Comparison of ENCODE assay signal across 8 cellular contexts in the genomic region with DNA sequence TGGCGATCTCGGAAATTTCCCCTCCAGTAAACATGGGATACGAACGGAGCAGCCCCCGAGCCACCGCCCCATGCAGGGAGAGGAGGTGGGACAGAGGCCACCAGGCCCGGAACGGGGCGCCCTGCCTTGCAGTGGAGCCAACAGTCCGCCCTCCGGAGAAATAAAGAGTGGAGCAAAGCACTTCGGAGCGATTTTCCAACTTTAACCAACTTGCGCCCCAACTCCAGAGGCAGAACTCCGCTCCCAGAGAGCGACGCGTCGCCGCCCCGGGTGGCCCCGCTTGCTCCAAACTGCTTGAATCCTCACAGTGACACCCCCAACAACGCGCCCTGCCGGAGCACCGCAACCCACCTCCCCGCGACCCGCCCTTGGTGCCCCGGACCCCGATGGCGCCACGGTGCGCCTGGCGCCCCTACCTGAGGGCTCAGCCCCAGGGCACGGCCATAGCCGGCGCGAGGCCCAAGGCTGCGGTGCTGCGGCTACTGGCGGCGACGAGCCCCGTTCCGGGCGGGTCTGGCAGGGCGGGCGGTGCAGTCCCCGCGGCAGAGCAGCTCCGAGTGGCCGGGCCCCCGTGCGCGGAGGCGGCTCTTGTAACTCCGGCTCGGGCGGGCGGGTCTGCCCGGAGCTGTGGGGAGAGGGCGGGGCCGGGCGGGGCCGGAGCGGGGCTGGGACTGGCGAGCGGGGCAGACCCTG. TPM values are rescaled to one million over a fixed set of nuclear protein-coding genes. Genes with fewer than 3 reads are reported as not detected.
A peak's percentile ranks its signal among the peaks of the same experiment; 100 is the strongest.
DNase-seq lines count a peak whose midpoint lies in the region; ATAC-seq and TF ChIP-seq lines count a peak whose summit lies in the region.

Gene AHNAK (minus strand): TSS at position 563 of the 693 bp plus-strand sequence. CDS start 10,708 bp downstream, outside the sequence.

- no peaks in the 10 kb centered on the region for H3K36me3 ChIP-seq in A673 (ENCODE audit: insufficient read depth, low read length, poor library complexity, severe bottlenecking)
- peaks cover 6% of the 10 kb centered on the region; the same call in 1 of the 2 replicates for H3K36me3 ChIP-seq in Panc1 (ENCODE audit: control insufficient read depth, insufficient read depth, low read length)
- H3K36me3 ChIP-seq in neural cell (ENCODE audit: insufficient read depth, low read length): no peaks in the 10 kb centered on the region

- H3K9me2 ChIP-seq in neural cell (ENCODE audit: insufficient read depth, low read length): no peaks in the 10 kb centered on the region

- ATAC-seq in Panc1 (peak; percentile 55), HG02588 (IDR thresholded peaks at IDR 0.05; ENCODE audit: unreplicated experiment) (no peak)

- no peaks in the 10 kb centered on the region for H3K79me2 ChIP-seq in neural cell (replicated peaks; ENCODE audit: insufficient read depth, low read length)

- CTCF ChIA-PET in A673 (lab: Charles Lee) (interaction anchor here (1.5 to 5.0 kb wide), 2 partner anchors 14 to 122 kb away, joined by 10 to 71 read pairs; no protein-coding TSS in a partner anchor), Panc1 (lab: Charles Lee) (no interaction called here)

- TF ChIP-seq CTCF in A673 (conservative IDR thresholded peaks at IDR 0.05; ENCODE audit: low read depth, low read length): no peak
- TF ChIP-seq CTCF in GM20000 (IDR thresholded peaks at IDR 0.05; ENCODE audit: extremely low read depth, missing control alignments): no peak
- TF ChIP-seq CTCF in Panc1 (IDR thresholded peaks at IDR 0.05): no peak
- TF ChIP-seq CTCF in foreskin fibroblast (IDR thresholded peaks at IDR 0.05; ENCODE audit: low read depth, low read length): no peak
- TF ChIP-seq CTCF in neural cell (IDR thresholded peaks at IDR 0.05; ENCODE audit: poor library complexity, severe bottlenecking): no peak

- H2AFZ ChIP-seq in neural cell (ENCODE audit: low read depth, low read length): no peak within 1 kb of the TSS

- BruUV-seq in A673 (replicated peaks; lab: Mats Ljungman, UMichigan) (no TSS peak), Panc1 (replicated peaks; lab: Mats Ljungman, UMichigan) (no TSS peak)

- TF ChIP-seq RAD21 in neural cell (conservative IDR thresholded peaks at IDR 0.05): no peak

- POLR2A ChIA-PET in A673 (lab: Charles Lee; ENCODE audit: low non-redundant PET): interaction anchor here (0.6 to 0.7 kb wide), 2 partner anchors 28 to 122 kb away, joined by 3 to 11 read pairs; no protein-coding TSS in a partner anchor
- POLR2A ChIA-PET in Panc1 (lab: Charles Lee): interaction anchor here (0.6 to 1.2 kb wide), 8 partner anchors 11 to 117 kb away, joined by 3 to 7 read pairs (median 6); partner anchors contain the start of genes EEF1G and TUT1

- H3K4me2 ChIP-seq in neural cell (ENCODE audit: low read length): peak within 1 kb of the TSS; percentile 58

- no peaks in the 10 kb centered on the region for H3K27me3 ChIP-seq in A673 (replicated peaks; ENCODE audit: insufficient read depth, low read depth, low read length, poor library complexity)
- H3K27me3 ChIP-seq in Panc1 (ENCODE audit: control insufficient read depth, insufficient read depth, low read length): no peaks in the 10 kb centered on the region
- peaks cover 60% of the 10 kb centered on the region for H3K27me3 ChIP-seq in neural cell (ENCODE audit: insufficient read depth, low read depth, low read length)

- no peaks in the 10 kb centered on the region for H3F3A ChIP-seq in neural cell (ENCODE audit: insufficient read depth, low read length, poor library complexity, severe bottlenecking)

- DNase-seq in A673 (ENCODE audit: low spot score) (peak; percentile 83), GM20000 (ENCODE audit: low spot score) (peak; percentile 85), Panc1 (ENCODE audit: low read depth, low spot score) (no peak), activated gamma-delta T cell treated with Interleukin-2 at 50 U/mL for 16 hours (peak; percentile 64), foreskin fibroblast (peak; percentile 79 to 93), inferior parietal cortex (ENCODE audit: extremely low spot score) (no peak)

- peak within 1 kb of the TSS; percentile 5 for H3K9ac ChIP-seq in neural cell (ENCODE audit: low read length)

- H3K4me1 ChIP-seq in A673 (ENCODE audit: insufficient read depth, low read length, poor library complexity, severe bottlenecking): peaks cover 41% of the 10 kb centered on the region
- H3K4me1 ChIP-seq in Panc1 (ENCODE audit: control insufficient read depth, insufficient read depth, low read length): peaks cover 38% of the 10 kb centered on the region

- intact Hi-C loops in A673 (cut with micrococcal nuclease; ENCODE audit: unreplicated experiment) (loop anchor here (5.0 to 10.0 kb wide), 2 partner anchors 49 to 152 kb away; no protein-coding TSS in a partner anchor), Panc1 (cut with micrococcal nuclease; ENCODE audit: unreplicated experiment) (loop anchor here (10.0 kb wide), 1 partner anchor 152 kb away; no protein-coding TSS in a partner anchor)

- peak within 1 kb of the TSS; percentile 66 for H3K4me3 ChIP-seq in A673 (ENCODE audit: low read depth, low read length, poor library complexity, severe bottlenecking)
- H3K4me3 ChIP-seq in Panc1 (ENCODE audit: low read depth in 2 of 2, low read length in 2 of 2): peak within 1 kb of the TSS; percentile 80 to 98
- H3K4me3 ChIP-seq in foreskin fibroblast (ENCODE audit: low read depth in 1 of 2, low read length in 2 of 2): peak within 1 kb of the TSS; percentile 88 to 90
- peak within 1 kb of the TSS; percentile 59 for H3K4me3 ChIP-seq in neural cell (ENCODE audit: low read length)

- peak within 1 kb of the TSS; percentile 81 for H3K27ac ChIP-seq in A673 (ENCODE audit: low read depth, low read length, poor library complexity, severe bottlenecking)
- H3K27ac ChIP-seq in Panc1 (ENCODE audit: low read length): peak within 1 kb of the TSS; percentile 96
- H3K27ac ChIP-seq in neural cell (ENCODE audit: low read length): no peak within 1 kb of the TSS

- in situ Hi-C loops in Panc1 (cut with HindIII; ENCODE audit: low pct_unique_long_range_greater_than_20kb, low sequenced_read_pairs): no loop called here

- H3K9me3 ChIP-seq in A673 (ENCODE audit: low read depth, low read length, poor library complexity, severe bottlenecking) (no peaks in the 10 kb centered on the region), Panc1 (ENCODE audit: control insufficient read depth, insufficient read depth, low read depth, low read length) (no peaks in the 10 kb centered on the region), neural cell (ENCODE audit: low read length) (no peaks in the 10 kb centered on the region)

- no peaks in the 10 kb centered on the region for H4K20me1 ChIP-seq in neural cell (ENCODE audit: insufficient read depth)

- no peak for TF ChIP-seq EP300 in neural cell (conservative IDR thresholded peaks at IDR 0.05; ENCODE audit: poor library complexity, severe bottlenecking)

TF ChIP-seq in neural cell, 6 proteins besides CTCF, POLR2A, EP300 and RAD21:
- TF ChIP-seq TAF1 (IDR thresholded peaks at IDR 0.05; ENCODE audit: low read depth): no peak
- TF ChIP-seq SMC3 (conservative IDR thresholded peaks at IDR 0.05; ENCODE audit: poor library complexity): no peak

RNA-seq across cellular contexts. Expression of gene AHNAK, which starts in this region (rescaled TPM):
- 71.7 and 73.0 TPM in 2 replicates for total RNA-seq in A673 (2021)
- total RNA-seq in Panc1 (2021; ENCODE audit: unreplicated experiment): 844 TPM
- polyA plus RNA-seq in Panc1 (2012; ENCODE audit: insufficient read length): 355 TPM
- 0.11 and 0.12 TPM in 2 replicates for polyA plus RNA-seq in neural cell
- polyA minus RNA-seq in neural cell: 0.81 and 0.97 TPM in 2 replicates

Comparison
In these comparisons a context has a peak if more than half of its experiments do, and no peak if none do; other contexts are left out.
1. RNA of gene AHNAK (total RNA-seq): 844 TPM in Panc1 (single experiment); 71.7 to 73.0 TPM in A673; every median in the first group is over 10 times any median in the second.
2. DNase-seq: peak in A673 (single experiment), GM20000 (single experiment), activated gamma-delta T cell treated with Interleukin-2 at 50 U/mL for 16 hours (single experiment) and foreskin fibroblast (2 of 2); none in Panc1 (single experiment) and inferior parietal cortex (single experiment).
3. Peak in every context shown above with its lines, with median percentiles within 50 percentile points of each other: H3K4me3 ChIP-seq.